Comparison of ENCODE assay signal across 1 cellular context in genomic region chr3:69011331-69011730, GRCh38.
TF ChIP-seq lines count a peak whose summit lies in the region.

No MANE protein-coding gene starts in this region.

TF ChIP-seq in IMR-90, 13 proteins besides CTCF, POLR2A, EP300 and RAD21:
- TF ChIP-seq CEBPB (IDR thresholded peaks at IDR 0.05; ENCODE audit: low read depth, low read length) (no peak), RFX5 (IDR thresholded peaks at IDR 0.05; ENCODE audit: low read depth, low read length) (no peak), SMC3 (IDR thresholded peaks at IDR 0.05; ENCODE audit: low read depth, low read length) (no peak), CHD1 (IDR thresholded peaks at IDR 0.05; ENCODE audit: low read depth, low read length) (no peak), USF2 (IDR thresholded peaks at IDR 0.05; ENCODE audit: low read depth, low read length) (no peak), RCOR1 (IDR thresholded peaks at IDR 0.05; ENCODE audit: insufficient replicate concordance, low read length) (no peak), ELK1 (IDR thresholded peaks at IDR 0.05; ENCODE audit: borderline replicate concordance, low read depth, low read length) (no peak), MXI1 (IDR thresholded peaks at IDR 0.05; ENCODE audit: borderline replicate concordance, low read depth, low read length) (no peak)
